ENCODE assay signal across 1 cellular context in genomic region chr2:120469486-120469885, GRCh38.
TF ChIP-seq lines count a peak whose summit lies in the region.

No MANE protein-coding gene starts in this region.

TF ChIP-seq in IMR-90, 13 proteins besides CTCF, POLR2A, EP300 and RAD21:
- TF ChIP-seq FOS (IDR thresholded peaks at IDR 0.05; ENCODE audit: low read depth, low read length) (no peak), ELK1 (IDR thresholded peaks at IDR 0.05; ENCODE audit: borderline replicate concordance, low read depth, low read length) (no peak), CHD1 (IDR thresholded peaks at IDR 0.05; ENCODE audit: low read depth, low read length) (no peak), MXI1 (IDR thresholded peaks at IDR 0.05; ENCODE audit: borderline replicate concordance, low read depth, low read length) (no peak), MAZ (IDR thresholded peaks at IDR 0.05; ENCODE audit: borderline replicate concordance, low read depth, low read length) (no peak), SMC3 (IDR thresholded peaks at IDR 0.05; ENCODE audit: low read depth, low read length) (no peak), RFX5 (IDR thresholded peaks at IDR 0.05; ENCODE audit: low read depth, low read length) (no peak), BHLHE40 (IDR thresholded peaks at IDR 0.05; ENCODE audit: low read depth, low read length) (no peak), RCOR1 (IDR thresholded peaks at IDR 0.05; ENCODE audit: insufficient replicate concordance, low read length) (no peak)
